Comparison of ENCODE assay signal across 8 cellular contexts in the genomic region with DNA sequence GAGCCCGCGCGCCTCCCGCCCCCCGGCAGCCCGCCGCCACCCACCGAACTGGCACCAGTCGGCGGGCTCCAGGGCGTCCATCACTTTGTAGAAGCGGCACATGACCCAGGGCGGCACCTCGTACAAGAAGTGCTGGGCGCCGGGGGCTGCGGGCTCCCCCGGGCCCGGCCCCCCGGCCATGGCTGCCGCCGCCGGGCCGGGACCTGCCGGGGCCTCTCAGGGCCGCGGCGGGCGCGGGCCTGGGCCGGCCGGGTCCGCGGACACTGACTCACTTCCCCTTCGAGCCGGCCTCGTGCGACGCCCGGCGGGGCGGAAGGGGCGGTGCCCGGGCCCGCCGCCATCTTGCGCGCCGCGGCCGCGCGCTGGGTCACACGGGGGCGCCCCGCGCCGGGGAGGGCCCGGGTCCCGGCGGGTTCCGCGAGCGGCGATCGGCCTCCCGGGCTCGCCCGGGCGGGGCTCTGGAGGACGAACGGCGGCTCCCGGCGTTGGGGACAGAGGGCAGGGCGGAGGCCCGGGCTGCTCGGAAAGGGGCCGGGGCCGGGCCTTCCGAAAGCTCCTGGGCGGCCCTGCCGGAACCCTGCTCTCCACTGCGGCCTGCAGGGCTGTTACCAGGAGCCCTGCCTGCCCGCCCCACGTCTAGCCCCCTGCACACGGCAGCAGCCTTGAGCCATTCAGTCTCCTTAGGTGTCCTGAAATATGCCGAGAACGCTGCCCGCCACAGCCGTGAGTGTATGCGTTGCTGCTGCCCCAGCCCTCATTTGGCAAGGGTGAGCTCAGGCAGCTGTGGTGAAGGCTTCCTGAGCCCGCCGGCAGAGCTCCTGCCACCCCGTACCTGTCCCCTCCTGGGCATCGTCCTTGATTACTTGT. TPM values are rescaled to one million over a fixed set of nuclear protein-coding genes. Genes with fewer than 3 reads are reported as not detected.
DNase-seq lines count a peak whose midpoint lies in the region; ATAC-seq and TF ChIP-seq lines count a peak whose summit lies in the region.

A gene (minus strand): TSS at position 270 of the 867 bp plus-strand sequence. CDS start 90 bp downstream, at position 180.

- H3K4me3 ChIP-seq in OCI-LY7 (ENCODE audit: low read depth, low read length, poor library complexity, severe bottlenecking): peak within 1 kb of the TSS; percentile 97
- peak within 1 kb of the TSS; percentile 44 to 58 (median 56) for H3K4me3 ChIP-seq in fibroblast of lung (replicated peaks in 1 of 4; ENCODE audit: control extremely low read depth in 1 of 4, insufficient read depth in 1 of 4, low read depth in 3 of 4, low read length in 4 of 4)
- H3K4me3 ChIP-seq in testis: peak within 1 kb of the TSS; percentile 50 to 64

- peak within 1 kb of the TSS; percentile 46; the same call in 1 of the 2 replicates for H2AFZ ChIP-seq in OCI-LY7 (ENCODE audit: low read length)
- H2AFZ ChIP-seq in fibroblast of lung (ENCODE audit: low read length): no peak within 1 kb of the TSS

- intact Hi-C loops in OCI-LY7 (cut with micrococcal nuclease; ENCODE audit: unreplicated experiment) (loop anchor here (1.0 kb wide), 2 partner anchors 49 to 92 kb away; a partner anchor contains a TSS), testis (cut with DNase I; ENCODE audit: low total_unique reads) (no loop called here)

- peaks cover 29% of the 10 kb centered on the region for H3K36me3 ChIP-seq in OCI-LY7 (ENCODE audit: insufficient read depth, low read length)
- H3K36me3 ChIP-seq in fibroblast of lung (ENCODE audit: control insufficient read depth, insufficient read depth, low read length): peaks cover 9% of the 10 kb centered on the region
- no peaks in the 10 kb centered on the region for H3K36me3 ChIP-seq in testis (ENCODE audit: low read depth, missing control alignments)

- TF ChIP-seq CTCF in OCI-LY7 (conservative IDR thresholded peaks at IDR 0.05; ENCODE audit: low read length): no peak
- no peak for TF ChIP-seq CTCF in fibroblast of lung (conservative IDR thresholded peaks at IDR 0.05 in 1 of 2, IDR thresholded peaks at IDR 0.05 in 1 of 2; ENCODE audit: low read depth in 1 of 2, low read length in 2 of 2)
- TF ChIP-seq CTCF in testis (IDR thresholded peaks at IDR 0.05): no peak

- H3K4me1 ChIP-seq in OCI-LY7 (ENCODE audit: insufficient read depth, low read length, poor library complexity, severe bottlenecking): peaks cover 29% of the 10 kb centered on the region
- peaks cover 4% of the 10 kb centered on the region for H3K4me1 ChIP-seq in fibroblast of lung (ENCODE audit: control insufficient read depth, extremely low read depth, insufficient read depth, low read length)
- H3K4me1 ChIP-seq in testis: peaks cover 6% of the 10 kb centered on the region

- DNase-seq in AG08396 (ENCODE audit: low spot score) (peak; percentile 86), OCI-LY7 (ENCODE audit: low spot score) (peak; percentile 73), fibroblast of lung (ENCODE audit: low read depth in 2 of 2) (peak; percentile 52 to 57), naive B cell (peak; percentile 68), testis (no peak)

- H3K27ac Mint-ChIP-seq in activated T-helper 17 cell treated with anti-CD3 and anti-CD28 coated beads, Interleukin-2, amount 50 U/mL, for 72 hours: peak within 1 kb of the TSS; percentile 96
- peak within 1 kb of the TSS; percentile 84 to 96 (median 90) for H3K27ac Mint-ChIP-seq in naive B cell

- no TSS peak for BruUV-seq in OCI-LY7 (replicated peaks; lab: Mats Ljungman, UMichigan)

- peak within 1 kb of the TSS; percentile 73 for H3K9ac ChIP-seq in fibroblast of lung (ENCODE audit: insufficient read depth, low read length)

- H4K20me1 ChIP-seq in OCI-LY7 (ENCODE audit: insufficient read depth, low read length) (no peaks in the 10 kb centered on the region), fibroblast of lung (ENCODE audit: control insufficient read depth, extremely low read depth, insufficient read depth, low read length) (no peaks in the 10 kb centered on the region)

- POLR2A ChIA-PET in OCI-LY7 (lab: Charles Lee): interaction anchor here (1.3 to 1.7 kb wide), 2 partner anchors 22 to 91 kb away, joined by 3 to 5 read pairs; no protein-coding TSS in a partner anchor

- H3K36me3 Mint-ChIP-seq in activated T-helper 17 cell treated with anti-CD3 and anti-CD28 coated beads, Interleukin-2, amount 50 U/mL, for 72 hours (ENCODE audit: low read depth): peaks cover 49% of the 10 kb centered on the region
- H3K36me3 Mint-ChIP-seq in naive B cell: no peaks in the 10 kb centered on the region

- H3K9me3 Mint-ChIP-seq in activated T-helper 17 cell treated with anti-CD3 and anti-CD28 coated beads, Interleukin-2, amount 50 U/mL, for 72 hours: no peaks in the 10 kb centered on the region
- H3K9me3 Mint-ChIP-seq in naive B cell: peaks cover 0 to 1% (median 0%) of the 10 kb centered on the region in 7 donors

- WGBS in testis, 2 donors: 0 to 3% methylated on average over 4 to 15 of the region's 96 CpGs

- H3K9me2 ChIP-seq in OCI-LY7 (ENCODE audit: insufficient read depth, low read length): no peaks in the 10 kb centered on the region; the same call in 1 of the 2 replicates

- H3K4me3 Mint-ChIP-seq in activated T-helper 17 cell treated with anti-CD3 and anti-CD28 coated beads, Interleukin-2, amount 50 U/mL, for 72 hours: peak within 1 kb of the TSS; percentile 91
- peak within 1 kb of the TSS; percentile 85 to 93 (median 88) for H3K4me3 Mint-ChIP-seq in naive B cell

- TF ChIP-seq POLR2A in GM18526 (IDR thresholded peaks at IDR 0.05; ENCODE audit: extremely low read depth, insufficient read length): peak; percentile 34
- TF ChIP-seq POLR2A in testis (IDR thresholded peaks at IDR 0.05): no peak

- peak; percentile 70 for ATAC-seq in HG03103 (IDR thresholded peaks at IDR 0.05; ENCODE audit: low read depth, unreplicated experiment)
- peak; percentile 77 for ATAC-seq in activated T-helper 17 cell treated with anti-CD3 and anti-CD28 coated beads, Interleukin-2, amount 50 U/mL, for 72 hours (replicated peaks)
- peak; percentile 85 to 87 for ATAC-seq in naive B cell (ENCODE audit: low read depth in 2 of 2)

- H3K27me3 Mint-ChIP-seq in activated T-helper 17 cell treated with anti-CD3 and anti-CD28 coated beads, Interleukin-2, amount 50 U/mL, for 72 hours: no peaks in the 10 kb centered on the region
- no peaks in the 10 kb centered on the region for H3K27me3 Mint-ChIP-seq in naive B cell

- H3K9me3 ChIP-seq in OCI-LY7 (ENCODE audit: low read length) (no peaks in the 10 kb centered on the region), fibroblast of lung (ENCODE audit: control insufficient read depth, insufficient read depth, low read depth, low read length) (no peaks in the 10 kb centered on the region), testis (no peaks in the 10 kb centered on the region)

- H3K4me1 Mint-ChIP-seq in activated T-helper 17 cell treated with anti-CD3 and anti-CD28 coated beads, Interleukin-2, amount 50 U/mL, for 72 hours: no peaks in the 10 kb centered on the region
- H3K4me1 Mint-ChIP-seq in naive B cell: peaks cover 7 to 16% (median 8%) of the 10 kb centered on the region in 3 donors

- H3K27ac ChIP-seq in OCI-LY7 (ENCODE audit: low read depth, low read length, poor library complexity, severe bottlenecking): peak within 1 kb of the TSS; percentile 76
- peak within 1 kb of the TSS; percentile 77 for H3K27ac ChIP-seq in fibroblast of lung (ENCODE audit: insufficient read depth, low read length)
- peak within 1 kb of the TSS; percentile 83 to 84 for H3K27ac ChIP-seq in testis

- CTCF ChIA-PET in OCI-LY7 (lab: Charles Lee; ENCODE audit: unreplicated experiment): no interaction called here

- H3K4me2 ChIP-seq in OCI-LY7 (ENCODE audit: low read length) (peak within 1 kb of the TSS; percentile 91), fibroblast of lung (ENCODE audit: extremely low read depth, insufficient read depth, low read length) (peak within 1 kb of the TSS; percentile 75)

- H3K79me2 ChIP-seq in OCI-LY7 (ENCODE audit: insufficient read depth, low read depth, low read length) (peaks cover 6% of the 10 kb centered on the region; the same call in 1 of the 2 replicates), fibroblast of lung (ENCODE audit: control insufficient read depth, insufficient read depth, low read length) (peaks cover 14% of the 10 kb centered on the region)

- no peaks in the 10 kb centered on the region for H3K27me3 ChIP-seq in fibroblast of lung (ENCODE audit: control insufficient read depth, insufficient read depth, low read length)
- H3K27me3 ChIP-seq in testis: no peaks in the 10 kb centered on the region

RNA-seq across cellular contexts. Expression of the gene that starts here (rescaled TPM):
- 56.8 and 75.5 TPM in 2 replicates for total RNA-seq in OCI-LY7 (2014; rRNA removed; shearing (Covaris generic))
- total RNA-seq in OCI-LY7 (2022): 119 and 136 TPM in 2 replicates
- 100 to 1,000 TPM; 113 to 224 TPM for total RNA-seq in activated T-helper 17 cell treated with anti-CD3 and anti-CD28 coated beads, Interleukin-2, amount 50 U/mL, for 72 hours
- 61.1 and 65.9 TPM in 2 replicates for total RNA-seq in fibroblast of lung
- 25.9 and 48.1 TPM in 2 replicates for polyA plus RNA-seq in fibroblast of lung
- 46.6 and 104 TPM in 2 replicates for polyA plus RNA-seq in fibroblast of lung (2012)
- polyA minus RNA-seq in fibroblast of lung (ENCODE audit: low replicate concordance): 58.0 and 180 TPM in 2 replicates
- 100 to 1,000 TPM in 1 of 6 donors, 10 to 100 TPM in 5; 57.9 to 123 (median 73.9) TPM for polyA plus RNA-seq in naive B cell (ENCODE audit: low read depth in 6 of 6)
- total RNA-seq in testis: 10 to 100 TPM; 77.6 to 90.8 TPM
- 48.6 TPM for polyA plus RNA-seq in testis (ENCODE audit: insufficient read depth, low read depth, low replicate concordance)
